ENCODE assay signal across 6 cellular contexts in genomic region chr2:96052632-96053031, GRCh38. TPM values are rescaled to one million over a fixed set of nuclear protein-coding genes. Genes with fewer than 3 reads are reported as not detected.
"Had no signal": no experiment of that assay in that cellular context is flagged by ENCODE, and none has a peak within 500 bp of the region (broad histone marks: within the 10 kb centered on the region; RNA-seq: fewer than 3 reads in every experiment).

No MANE protein-coding gene starts in this region.

RNA-seq across cellular contexts. Expression of gene GPAT2, which starts 17.9 kb away (rescaled TPM):
- total RNA-seq: LHCN-M2, MCF 10A, NCI-H460, OCI-LY7, RPMI7951, SK-MEL-5 had no signal
